Comparison of ENCODE assay signal across 9 cellular contexts in the genomic region with DNA sequence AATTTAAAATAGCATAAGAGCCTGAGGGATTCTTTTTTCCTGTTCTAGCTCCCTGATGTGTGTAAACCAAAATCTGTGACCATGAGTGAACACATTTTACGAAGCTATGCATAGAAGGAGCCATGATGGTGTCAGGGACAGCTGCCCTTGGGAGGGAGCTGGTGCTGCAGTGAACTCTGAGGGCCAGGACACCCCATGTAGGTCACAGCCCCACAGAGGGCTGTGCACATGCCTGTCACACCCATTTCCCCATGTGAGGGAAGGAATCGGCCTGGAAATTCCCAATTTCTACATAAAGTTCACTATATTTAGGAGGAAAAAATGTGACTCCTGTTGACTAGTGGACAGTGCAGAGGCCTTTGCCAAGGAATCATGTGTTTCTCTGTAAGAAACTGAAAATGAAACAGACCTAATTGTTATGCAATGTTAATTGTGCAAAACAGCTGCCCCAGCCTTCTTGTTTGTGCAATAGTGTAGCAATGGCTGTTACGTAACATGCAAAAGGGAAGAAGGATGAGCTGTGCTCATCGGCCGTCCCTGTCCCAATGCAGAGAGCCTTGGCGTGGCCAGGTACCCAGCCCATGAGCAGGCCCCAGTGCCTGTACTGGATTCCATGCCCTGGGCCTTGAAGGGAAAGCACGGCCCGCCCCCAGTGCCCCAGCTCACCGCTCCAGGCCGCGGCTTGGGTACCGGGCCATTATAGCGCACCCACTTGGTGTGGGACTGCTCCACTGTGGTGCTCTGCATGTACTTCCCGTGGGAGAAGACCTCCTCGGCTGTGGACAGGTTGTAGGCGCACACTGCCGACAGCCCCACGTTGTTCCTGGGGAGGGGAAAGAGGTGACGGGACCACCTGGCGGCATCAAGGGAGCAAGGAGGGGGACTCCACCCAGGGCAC.
DNase-seq lines count a peak whose midpoint lies in the region; ATAC-seq and TF ChIP-seq lines count a peak whose summit lies in the region.
"Had no signal": no experiment of that assay in that cellular context is flagged by ENCODE, and none has a peak within 500 bp of the region (broad histone marks: within the 10 kb centered on the region; RNA-seq: fewer than 3 reads in every experiment).

No MANE protein-coding gene starts in this region.

- H3K4me1 ChIP-seq in breast epithelium: peaks cover 0 to 4% of the 10 kb centered on the region in 2 donors
- peaks cover 19 to 51% (median 42%) of the 10 kb centered on the region in 4 donors for H3K4me1 ChIP-seq in liver (ENCODE audit: control insufficient read depth in 4 of 4, insufficient read depth in 4 of 4, low read length in 3 of 4)

- DNase-seq in KBM-7 (peak; percentile 43), breast epithelium (ENCODE audit: low spot score in 2 of 2) (peak in 1 of 2 donors; percentile 62), superior temporal gyrus (ENCODE audit: extremely low spot score) (peak; percentile 79), NCI-H2171 (lab: John Stamatoyannopoulos, UW) (no peak), amniotic stem cell (lab: John Stamatoyannopoulos, UW) (no peak)
- DNase-seq: activated CD4-positive, alpha-beta T cell treated with anti-CD3 and anti-CD28 coated beads for 4 hours had no signal

- no peak for TF ChIP-seq POLR2A in breast epithelium (IDR thresholded peaks at IDR 0.05)

- H3K4me3 ChIP-seq in breast epithelium (no peak overlapping the region), liver (ENCODE audit: low read depth in 1 of 3, low read length in 3 of 3) (no peak overlapping the region)

- intact Hi-C loops in breast epithelium (cut with DNase I; ENCODE audit: low total_unique reads): no loop called here

- H3K9me3 ChIP-seq in breast epithelium (no peaks in the 10 kb centered on the region), liver (ENCODE audit: control insufficient read depth in 4 of 4, low read length in 3 of 4) (no peaks in the 10 kb centered on the region)

- H3K9ac ChIP-seq in liver (ENCODE audit: low read depth in 1 of 2, low read length in 2 of 2): no peak overlapping the region

- WGBS in liver: 64% methylated on average over 20 of the region's 20 CpGs

- TF ChIP-seq CTCF in breast epithelium (IDR thresholded peaks at IDR 0.05): no peak
- no peak for TF ChIP-seq CTCF in liver (IDR thresholded peaks at IDR 0.05; ENCODE audit: low read depth, low read length, missing input control)

- H3K27me3 ChIP-seq in breast epithelium (no peaks in the 10 kb centered on the region), liver (ENCODE audit: control insufficient read depth in 4 of 4, insufficient read depth in 4 of 4, low read length in 3 of 4) (no peaks in the 10 kb centered on the region)

- in situ Hi-C loops in KBM-7 (cut with MboI; ENCODE audit: low pct_unique_long_range_greater_than_20kb, low sequenced_read_pairs): no loop called here

- peak overlapping the region; percentile 65 to 84 for H3K27ac ChIP-seq in breast epithelium
- peak overlapping the region; percentile 91 to 94 for H3K27ac ChIP-seq in liver (ENCODE audit: low read depth in 1 of 2, low read length in 2 of 2)

- TF ChIP-seq RAD21 in liver (IDR thresholded peaks at IDR 0.05): peak; percentile 57 to 68

- H3K36me3 ChIP-seq in breast epithelium (no peaks in the 10 kb centered on the region), liver (ENCODE audit: control insufficient read depth in 4 of 4, insufficient read depth in 3 of 4, low read depth in 1 of 4, low read length in 3 of 4) (peaks cover 0 to 3% (median 2%) of the 10 kb centered on the region in 4 donors)

- ATAC-seq in HG03280 (IDR thresholded peaks at IDR 0.05; ENCODE audit: unreplicated experiment) (no peak), GM18907 (IDR thresholded peaks at IDR 0.05; ENCODE audit: unreplicated experiment) (no peak)

TF ChIP-seq in liver, 16 proteins besides CTCF, POLR2A, EP300 and RAD21:
- TF ChIP-seq FOXA2 (IDR thresholded peaks at IDR 0.05) (peak; percentile 78), HNF4G (IDR thresholded peaks at IDR 0.05) (peak; percentile 37), EGR1 (IDR thresholded peaks at IDR 0.05; ENCODE audit: low read depth in 2 of 2) (peak in 1 of 2 donors; percentile 94), JUND (IDR thresholded peaks at IDR 0.05) (peak; percentile 82 to 92), RXRA (IDR thresholded peaks at IDR 0.05) (peak; percentile 90 to 97), HNF4A (conservative IDR thresholded peaks at IDR 0.05) (peak; percentile 81 to 95), FOXA1 (IDR thresholded peaks at IDR 0.05) (peak; percentile 57), TAF1 (conservative IDR thresholded peaks at IDR 0.05) (no peak), SP1 (IDR thresholded peaks at IDR 0.05) (peak; percentile 78), YY1 (IDR thresholded peaks at IDR 0.05) (peak; percentile 86), GABPA (IDR thresholded peaks at IDR 0.05 in 1 of 2, conservative IDR thresholded peaks at IDR 0.05 in 1 of 2) (peak in 1 of 2 donors; percentile 66), NR2F2 (IDR thresholded peaks at IDR 0.05) (peak; percentile 47)
- TF ChIP-seq, protein P1, sequence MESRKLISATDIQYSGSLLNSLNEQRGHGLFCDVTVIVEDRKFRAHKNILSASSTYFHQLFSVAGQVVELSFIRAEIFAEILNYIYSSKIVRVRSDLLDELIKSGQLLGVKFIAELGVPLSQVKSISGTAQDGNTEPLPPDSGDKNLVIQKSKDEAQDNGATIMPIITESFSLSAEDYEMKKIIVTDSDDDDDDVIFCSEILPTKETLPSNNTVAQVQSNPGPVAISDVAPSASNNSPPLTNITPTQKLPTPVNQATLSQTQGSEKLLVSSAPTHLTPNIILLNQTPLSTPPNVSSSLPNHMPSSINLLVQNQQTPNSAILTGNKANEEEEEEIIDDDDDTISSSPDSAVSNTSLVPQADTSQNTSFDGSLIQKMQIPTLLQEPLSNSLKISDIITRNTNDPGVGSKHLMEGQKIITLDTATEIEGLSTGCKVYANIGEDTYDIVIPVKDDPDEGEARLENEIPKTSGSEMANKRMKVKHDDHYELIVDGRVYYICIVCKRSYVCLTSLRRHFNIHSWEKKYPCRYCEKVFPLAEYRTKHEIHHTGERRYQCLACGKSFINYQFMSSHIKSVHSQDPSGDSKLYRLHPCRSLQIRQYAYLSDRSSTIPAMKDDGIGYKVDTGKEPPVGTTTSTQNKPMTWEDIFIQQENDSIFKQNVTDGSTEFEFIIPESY (IDR thresholded peaks at IDR 0.05): no peak
- TF ChIP-seq, protein P2, sequence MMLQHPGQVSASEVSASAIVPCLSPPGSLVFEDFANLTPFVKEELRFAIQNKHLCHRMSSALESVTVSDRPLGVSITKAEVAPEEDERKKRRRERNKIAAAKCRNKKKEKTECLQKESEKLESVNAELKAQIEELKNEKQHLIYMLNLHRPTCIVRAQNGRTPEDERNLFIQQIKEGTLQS (IDR thresholded peaks at IDR 0.05): peak; percentile 98
- TF ChIP-seq, protein P3, sequence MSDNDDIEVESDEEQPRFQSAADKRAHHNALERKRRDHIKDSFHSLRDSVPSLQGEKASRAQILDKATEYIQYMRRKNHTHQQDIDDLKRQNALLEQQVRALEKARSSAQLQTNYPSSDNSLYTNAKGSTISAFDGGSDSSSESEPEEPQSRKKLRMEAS (IDR thresholded peaks at IDR 0.05): peak; percentile 100
- TF ChIP-seq, protein P4, sequence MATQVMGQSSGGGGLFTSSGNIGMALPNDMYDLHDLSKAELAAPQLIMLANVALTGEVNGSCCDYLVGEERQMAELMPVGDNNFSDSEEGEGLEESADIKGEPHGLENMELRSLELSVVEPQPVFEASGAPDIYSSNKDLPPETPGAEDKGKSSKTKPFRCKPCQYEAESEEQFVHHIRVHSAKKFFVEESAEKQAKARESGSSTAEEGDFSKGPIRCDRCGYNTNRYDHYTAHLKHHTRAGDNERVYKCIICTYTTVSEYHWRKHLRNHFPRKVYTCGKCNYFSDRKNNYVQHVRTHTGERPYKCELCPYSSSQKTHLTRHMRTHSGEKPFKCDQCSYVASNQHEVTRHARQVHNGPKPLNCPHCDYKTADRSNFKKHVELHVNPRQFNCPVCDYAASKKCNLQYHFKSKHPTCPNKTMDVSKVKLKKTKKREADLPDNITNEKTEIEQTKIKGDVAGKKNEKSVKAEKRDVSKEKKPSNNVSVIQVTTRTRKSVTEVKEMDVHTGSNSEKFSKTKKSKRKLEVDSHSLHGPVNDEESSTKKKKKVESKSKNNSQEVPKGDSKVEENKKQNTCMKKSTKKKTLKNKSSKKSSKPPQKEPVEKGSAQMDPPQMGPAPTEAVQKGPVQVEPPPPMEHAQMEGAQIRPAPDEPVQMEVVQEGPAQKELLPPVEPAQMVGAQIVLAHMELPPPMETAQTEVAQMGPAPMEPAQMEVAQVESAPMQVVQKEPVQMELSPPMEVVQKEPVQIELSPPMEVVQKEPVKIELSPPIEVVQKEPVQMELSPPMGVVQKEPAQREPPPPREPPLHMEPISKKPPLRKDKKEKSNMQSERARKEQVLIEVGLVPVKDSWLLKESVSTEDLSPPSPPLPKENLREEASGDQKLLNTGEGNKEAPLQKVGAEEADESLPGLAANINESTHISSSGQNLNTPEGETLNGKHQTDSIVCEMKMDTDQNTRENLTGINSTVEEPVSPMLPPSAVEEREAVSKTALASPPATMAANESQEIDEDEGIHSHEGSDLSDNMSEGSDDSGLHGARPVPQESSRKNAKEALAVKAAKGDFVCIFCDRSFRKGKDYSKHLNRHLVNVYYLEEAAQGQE (IDR thresholded peaks at IDR 0.05): peak; percentile 86

Comparison
In these comparisons a context has a peak if more than half of its experiments do, and no peak if none do; other contexts are left out.
1. DNase-seq: peak in KBM-7 (single experiment) and superior temporal gyrus (single experiment); none in NCI-H2171 (single experiment) and amniotic stem cell (single experiment).